26 cellular contexts compared by ENCODE assay signal in the genomic region with DNA sequence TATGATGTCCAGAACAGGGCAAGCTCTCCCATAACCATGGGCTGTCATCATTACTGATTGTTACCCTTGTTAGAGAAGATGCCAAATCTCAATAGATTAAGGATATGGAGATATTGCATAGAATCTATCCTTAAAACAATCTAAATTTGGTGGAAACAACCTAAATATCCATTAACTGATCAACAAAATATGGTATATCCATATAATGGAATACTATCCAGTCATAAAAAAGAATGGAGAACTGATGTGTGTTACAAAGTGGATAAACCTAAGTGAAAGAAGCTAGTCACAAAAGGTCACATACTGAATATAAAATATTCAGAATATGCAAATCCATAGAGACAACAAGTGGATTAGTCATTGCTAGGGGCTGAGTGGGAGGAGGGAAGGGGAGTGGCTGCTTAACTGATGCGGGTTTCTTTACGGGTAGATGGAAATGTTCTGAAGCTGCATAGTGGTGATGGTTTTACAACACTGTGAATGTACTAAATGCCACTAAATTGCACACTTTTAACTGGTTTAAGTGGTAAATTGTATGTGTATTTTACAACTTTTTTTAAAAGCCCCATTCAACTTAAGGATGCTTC.
"Had no signal": no experiment of that assay in that cellular context is flagged by ENCODE, and none has a peak within 500 bp of the region (broad histone marks: within the 10 kb centered on the region; RNA-seq: fewer than 3 reads in every experiment).

No MANE protein-coding gene starts in this region.

- H3K36me3 Mint-ChIP-seq: activated CD4-positive, alpha-beta memory T cell treated with anti-CD3 and anti-CD28 coated beads for 36 hours; activated naive CD8-positive, alpha-beta T cell had no signal

- DNase-seq: activated CD4-positive, alpha-beta memory T cell treated with anti-CD3 and anti-CD28 coated beads for 36 hours; activated CD4-positive, alpha-beta T cell treated with anti-CD3 and anti-CD28 coated beads for 1 hour; activated CD4-positive, alpha-beta T cell treated with anti-CD3 and anti-CD28 coated beads for 48 hours; activated CD4-positive, CD25-positive, alpha-beta regulatory T cell; activated CD8-positive, alpha-beta memory T cell treated with anti-CD3 and anti-CD28 coated beads for 24 hours; activated effector memory CD4-positive, alpha-beta T cell treated with Interleukin-2 at 50 U/mL for 16 hours; activated gamma-delta T cell treated with Interleukin-2 at 50 U/mL for 16 hours; activated naive CD4-positive, alpha-beta T cell treated with anti-CD3 and anti-CD28 coated beads, Interleukin-2, amount 50 U/mL, for 16 hours; activated naive CD4-positive, alpha-beta T cell treated with Interleukin-2 at 50 U/mL for 16 hours; activated T-cell treated with anti-CD3 and anti-CD28 coated beads, Interleukin-2, amount 50 U/mL, for 72 hours; amniotic stem cell; anterior cingulate cortex; brain microvascular endothelial cell; dorsolateral prefrontal cortex; effector memory CD4-positive, alpha-beta T cell; endodermal cell; foreskin keratinocyte; gastrocnemius medialis; heart right ventricle; T-helper 2 cell had no signal

- H3K27ac Mint-ChIP-seq: activated CD4-positive, alpha-beta memory T cell treated with anti-CD3 and anti-CD28 coated beads for 36 hours; activated naive CD8-positive, alpha-beta T cell; activated T-cell treated with anti-CD3 and anti-CD28 coated beads, Interleukin-2, amount 50 U/mL, for 72 hours; dendritic cell treated with granulocyte-macrophage colony-stimulating factor and Interleukin-4, amounts not matched to agents 40 ng/mL and 50 ng/mL, for 4 days; endodermal cell had no signal

- H3K27me3 ChIP-seq: brain microvascular endothelial cell, gastrocnemius medialis, hepatocyte had no signal

- H3K27ac ChIP-seq: brain microvascular endothelial cell, coronary artery, dorsolateral prefrontal cortex, foreskin keratinocyte, gastrocnemius medialis, heart right ventricle, hepatocyte had no signal

- H3K4me3 Mint-ChIP-seq: activated CD4-positive, alpha-beta memory T cell treated with anti-CD3 and anti-CD28 coated beads for 36 hours; activated naive CD8-positive, alpha-beta T cell; activated T-cell treated with anti-CD3 and anti-CD28 coated beads, Interleukin-2, amount 50 U/mL, for 72 hours; central memory CD8-positive, alpha-beta T cell; dendritic cell treated with granulocyte-macrophage colony-stimulating factor and Interleukin-4, amounts not matched to agents 40 ng/mL and 50 ng/mL, for 4 days; endodermal cell had no signal

- H3K4me1 Mint-ChIP-seq: central memory CD8-positive, alpha-beta T cell; endodermal cell had no signal

- ATAC-seq: activated T-cell treated with anti-CD3 and anti-CD28 coated beads, Interleukin-2, amount 50 U/mL, for 72 hours; esophagus mucosa; foreskin keratinocyte; gastrocnemius medialis; heart right ventricle had no signal

- H3K27me3 Mint-ChIP-seq: dendritic cell treated with granulocyte-macrophage colony-stimulating factor and Interleukin-4, amounts not matched to agents 40 ng/mL and 50 ng/mL, for 4 days had no signal

- H3K4me3 ChIP-seq: coronary artery, dorsolateral prefrontal cortex, gastrocnemius medialis, heart right ventricle, hepatocyte had no signal

- H3K4me1 ChIP-seq: foreskin keratinocyte, heart right ventricle had no signal

- H3K9me3 ChIP-seq: gastrocnemius medialis had no signal

- H3K36me3 ChIP-seq: brain microvascular endothelial cell, gastrocnemius medialis, heart right ventricle had no signal

- H3K9me3 Mint-ChIP-seq: activated T-cell treated with anti-CD3 and anti-CD28 coated beads, Interleukin-2, amount 50 U/mL, for 72 hours; central memory CD8-positive, alpha-beta T cell had no signal
